Comparison of ENCODE assay signal across 8 cellular contexts in genomic region chr16:56357765-56358322, GRCh38.
DNase-seq lines count a peak whose midpoint lies in the region; ATAC-seq and TF ChIP-seq lines count a peak whose summit lies in the region.

No MANE protein-coding gene starts in this region.

- no peak overlapping the region for H3K4me3 ChIP-seq in GM23338
- no peak overlapping the region for H3K4me3 ChIP-seq in gastroesophageal sphincter

- peak; percentile 47 to 51 for TF ChIP-seq CTCF in GM23338 (conservative IDR thresholded peaks at IDR 0.05; ENCODE audit: low read depth in 2 of 2)
- TF ChIP-seq CTCF in gastroesophageal sphincter (IDR thresholded peaks at IDR 0.05): no peak

- H3K27me3 Mint-ChIP-seq in GM23338 (ENCODE audit: insufficient read depth, low read depth, poor library complexity) (peaks cover 7% of the 10 kb centered on the region), T-helper 17 cell (no peaks in the 10 kb centered on the region)

- TF ChIP-seq EP300 in gastroesophageal sphincter (IDR thresholded peaks at IDR 0.05): no peak

- H3K4me1 ChIP-seq in GM23338 (ENCODE audit: insufficient read depth) (peaks cover 23% of the 10 kb centered on the region), gastroesophageal sphincter (peaks cover 0 to 18% (median 5%) of the 10 kb centered on the region in 3 donors)

- ATAC-seq in GM23338 (peak; percentile 54), T-helper 17 cell (no peak), gastroesophageal sphincter (no peak), sciatic nerve (no peak), HG02938 (IDR thresholded peaks at IDR 0.05; ENCODE audit: unreplicated experiment) (no peak), HG02852 (IDR thresholded peaks at IDR 0.05; ENCODE audit: unreplicated experiment) (no peak), HG03039 (IDR thresholded peaks at IDR 0.05; ENCODE audit: unreplicated experiment) (no peak), HG03095 (IDR thresholded peaks at IDR 0.05; ENCODE audit: unreplicated experiment) (no peak)

- H3K27me3 ChIP-seq in GM23338 (ENCODE audit: insufficient read depth) (no peaks in the 10 kb centered on the region), gastroesophageal sphincter (no peaks in the 10 kb centered on the region)

- peaks cover 38% of the 10 kb centered on the region for H3K4me1 Mint-ChIP-seq in GM23338
- H3K4me1 Mint-ChIP-seq in T-helper 17 cell: peaks cover 15% of the 10 kb centered on the region

- peak overlapping the region; percentile 84 for H2AFZ ChIP-seq in GM23338

- peaks cover 4% of the 10 kb centered on the region; the same call in 1 of the 3 replicates for H3K36me3 Mint-ChIP-seq in GM23338 (ENCODE audit: low read depth)
- H3K36me3 Mint-ChIP-seq in T-helper 17 cell (ENCODE audit: low read depth): peaks cover 3% of the 10 kb centered on the region

- H3K79me2 ChIP-seq in GM23338 (replicated peaks; ENCODE audit: insufficient read depth): no peaks in the 10 kb centered on the region

- no peak overlapping the region for H3K27ac Mint-ChIP-seq in GM23338
- no peak overlapping the region for H3K27ac Mint-ChIP-seq in T-helper 17 cell

- 0 out of 2 replicates have a peak overlapping the region, but pooled peaks have one; percentile 74 for H3K4me2 ChIP-seq in GM23338

- DNase-seq in GM23338 (ENCODE audit: low spot score) (peak; percentile 69), T-helper 17 cell (no peak), sciatic nerve (ENCODE audit: low spot score) (peak; percentile 53)

- no peaks in the 10 kb centered on the region for H3K9me3 Mint-ChIP-seq in GM23338

- no peak for TF ChIP-seq POLR2A in gastroesophageal sphincter (IDR thresholded peaks at IDR 0.05)

- H3F3A ChIP-seq in GM23338 (replicated peaks; ENCODE audit: low read depth): no peaks in the 10 kb centered on the region; the same call in 1 of the 2 replicates

- no peaks in the 10 kb centered on the region for H4K20me1 ChIP-seq in GM23338 (replicated peaks; ENCODE audit: insufficient read depth)

- H3K9me3 ChIP-seq in T-helper 17 cell (ENCODE audit: control insufficient read depth, low read length, poor library complexity, severe bottlenecking): no peaks in the 10 kb centered on the region
- H3K9me3 ChIP-seq in gastroesophageal sphincter: no peaks in the 10 kb centered on the region

- H3K36me3 ChIP-seq in GM23338 (ENCODE audit: insufficient read depth): no peaks in the 10 kb centered on the region
- peaks cover 4 to 25% of the 10 kb centered on the region in 2 donors for H3K36me3 ChIP-seq in gastroesophageal sphincter

- H3K9me2 ChIP-seq in GM23338 (ENCODE audit: insufficient read depth): no peaks in the 10 kb centered on the region

- H3K4me3 Mint-ChIP-seq in GM23338: no peak overlapping the region
- peak overlapping the region; percentile 45 for H3K4me3 Mint-ChIP-seq in T-helper 17 cell

- intact Hi-C loops in sciatic nerve (cut with DNase I): no loop called here

- H3K27ac ChIP-seq in GM23338 (ENCODE audit: low read depth): peak overlapping the region; percentile 60; the same call in 1 of the 2 replicates
- peak overlapping the region in 3 of 4 donors; percentile 60 to 75 (median 74) for H3K27ac ChIP-seq in gastroesophageal sphincter

- 81 to 92% methylated on average over 3 to 4 of the region's 13 CpGs for WGBS in gastroesophageal sphincter (ENCODE audit: low coverage in 1 of 2), 2 donors

TF ChIP-seq in GM23338, 12 proteins besides CTCF, POLR2A, EP300 and RAD21 (continues in another document):
- no peak for TF ChIP-seq REST (IDR thresholded peaks at IDR 0.05; ENCODE audit: unreplicated experiment)
- no peak for TF ChIP-seq NANOG (IDR thresholded peaks at IDR 0.05; ENCODE audit: borderline replicate concordance)
- TF ChIP-seq ZNF462 (CRISPR knock-in tag; IDR thresholded peaks at IDR 0.05): no peak
- no peak for TF ChIP-seq CREB1 (CRISPR knock-in tag; IDR thresholded peaks at IDR 0.05; ENCODE audit: low read depth)
- no peak for TF ChIP-seq JUNB (IDR thresholded peaks at IDR 0.05; ENCODE audit: unreplicated experiment)
- TF ChIP-seq EZH2 (IDR thresholded peaks at IDR 0.05; ENCODE audit: low read depth, unreplicated experiment): no peak
- TF ChIP-seq ZNF114 (CRISPR knock-in tag; IDR thresholded peaks at IDR 0.05): no peak
- no peak for TF ChIP-seq POLR2AphosphoS5 (IDR thresholded peaks at IDR 0.05; ENCODE audit: low read depth)

Comparison
In these comparisons a context has a peak if more than half of its experiments do, and no peak if none do; other contexts are left out.
1. DNase-seq: peak in GM23338 (single experiment) and sciatic nerve (single experiment); none in T-helper 17 cell (0 of 3).
2. CTCF ChIP-seq: peak in GM23338 (2 of 2); none in gastroesophageal sphincter (0 of 4).